ENCODE assay signal across 9 cellular contexts in genomic region chr1:199272690-199273089, GRCh38.
DNase-seq lines count a peak whose midpoint lies in the region; ATAC-seq, FAIRE-seq and TF ChIP-seq lines count a peak whose summit lies in the region.
"Had no signal": no experiment of that assay in that cellular context is flagged by ENCODE, and none has a peak within 500 bp of the region (broad histone marks: within the 10 kb centered on the region; RNA-seq: fewer than 3 reads in every experiment).

No MANE protein-coding gene starts in this region.

- TF ChIP-seq EP300 in ovary (IDR thresholded peaks at IDR 0.05), result no peak

- H3K4me1 Mint-ChIP-seq in astrocyte (ENCODE audit: low read depth, unreplicated experiment), result peaks cover 35% of the 10 kb centered on the region
- no peaks in the 10 kb centered on the region for H3K4me1 Mint-ChIP-seq in activated T-helper 1 cell treated with anti-CD3 and anti-CD28 coated beads, Interleukin-12 subunit alpha, Interleukin-12 subunit beta, Interleukin-2, Interleukin-4 antibody, amounts not matched to agents 30 ng/mL and 10 ng/mL and 1 ng/mL, durations not matched to agents 14 hours and 24 hours and 36 hours (ENCODE audit: low read depth)

- peak; percentile 79 for FAIRE-seq in astrocyte (lab: Jason Lieb, UNC)

- peaks cover 10% of the 10 kb centered on the region for H3K4me1 ChIP-seq in left ventricle myocardium inferior
- peaks cover 26% of the 10 kb centered on the region for H3K4me1 ChIP-seq in astrocyte (ENCODE audit: insufficient read depth, low read length)
- peaks cover 1% of the 10 kb centered on the region for H3K4me1 ChIP-seq in ovary (ENCODE audit: insufficient read depth)

- DNase-seq in left cardiac atrium, result peak; percentile 24
- DNase-seq in left ventricle myocardium inferior, result no peak
- peak; percentile 98 for DNase-seq in astrocyte (ENCODE audit: low read depth)
- peak; percentile 12 for DNase-seq in mucosa of gallbladder (ENCODE audit: low spot score)
- no peak for DNase-seq in activated T-helper 1 cell treated with anti-CD3 and anti-CD28 coated beads, Interleukin-12 subunit alpha, Interleukin-12 subunit beta, Interleukin-2, Interleukin-4 antibody, amounts not matched to agents 30 ng/mL and 10 ng/mL and 1 ng/mL, durations not matched to agents 14 hours and 24 hours and 36 hours (ENCODE audit: low spot score)
- DNase-seq in NCI-H146 (lab: John Stamatoyannopoulos, UW), result no peak
- no peak for DNase-seq in ovary

- H3K27ac ChIP-seq in left ventricle myocardium inferior (replicated peaks) (no peak overlapping the region), astrocyte (ENCODE audit: low read depth, low read length) (peak overlapping the region; percentile 86), ovary (no peak overlapping the region)

- TF ChIP-seq POLR2A in ovary (IDR thresholded peaks at IDR 0.05), result no peak

- 2 to 14% (median 6%) methylated on average over 3 of the region's 3 CpGs for WGBS in ovary, 3 donors

- H3K4me3 ChIP-seq in left ventricle myocardium inferior (no peak overlapping the region), astrocyte (ENCODE audit: insufficient read depth, low read depth, low read length) (peak overlapping the region; percentile 2), ovary (no peak overlapping the region)

- ATAC-seq in left cardiac atrium (peak; percentile 76 to 83), HG03175 (IDR thresholded peaks at IDR 0.05; ENCODE audit: unreplicated experiment) (peak; percentile 87)

- H3K36me3 ChIP-seq in left ventricle myocardium inferior (no peaks in the 10 kb centered on the region), astrocyte (ENCODE audit: insufficient read depth, low read length) (no peaks in the 10 kb centered on the region), ovary (no peaks in the 10 kb centered on the region)

- H3K79me2 ChIP-seq in astrocyte (ENCODE audit: insufficient read depth, low read length), result no peaks in the 10 kb centered on the region

- TF ChIP-seq CTCF in left ventricle myocardium inferior (IDR thresholded peaks at IDR 0.05; ENCODE audit: borderline replicate concordance), result no peak
- no peak for TF ChIP-seq CTCF in astrocyte (IDR thresholded peaks at IDR 0.05; ENCODE audit: insufficient read depth, low read depth, low read length)
- TF ChIP-seq CTCF in ovary (IDR thresholded peaks at IDR 0.05), result no peak

- H3K27me3 Mint-ChIP-seq in astrocyte (ENCODE audit: low read depth, unreplicated experiment), result no peaks in the 10 kb centered on the region
- H3K27me3 Mint-ChIP-seq in activated T-helper 1 cell treated with anti-CD3 and anti-CD28 coated beads, Interleukin-12 subunit alpha, Interleukin-12 subunit beta, Interleukin-2, Interleukin-4 antibody, amounts not matched to agents 30 ng/mL and 10 ng/mL and 1 ng/mL, durations not matched to agents 14 hours and 24 hours and 36 hours (ENCODE audit: insufficient read depth), result peaks cover 2% of the 10 kb centered on the region

- intact Hi-C loops in left cardiac atrium (cut with DNase I) (no loop called here), left ventricle myocardium inferior (cut with micrococcal nuclease) (no loop called here), ovary (cut with DNase I) (no loop called here)
- intact Hi-C loops in activated T-helper 1 cell treated with anti-CD3 and anti-CD28 coated beads, Interleukin-12 subunit alpha, Interleukin-12 subunit beta, Interleukin-2, Interleukin-4 antibody, amounts not matched to agents 30 ng/mL and 10 ng/mL and 1 ng/mL, durations not matched to agents 14 hours and 24 hours and 36 hours (cut with micrococcal nuclease), result no loop called here

- H3K4me2 ChIP-seq in astrocyte (ENCODE audit: low read length), result peak overlapping the region; percentile 67

- H2AFZ ChIP-seq in astrocyte (ENCODE audit: low read depth, low read length), result no peak overlapping the region

- peak overlapping the region; percentile 51 for H3K9ac ChIP-seq in astrocyte (ENCODE audit: low read length)

- peak overlapping the region; percentile 98 for H3K27ac Mint-ChIP-seq in astrocyte (ENCODE audit: unreplicated experiment)
- no peak overlapping the region for H3K27ac Mint-ChIP-seq in activated T-helper 1 cell treated with anti-CD3 and anti-CD28 coated beads, Interleukin-12 subunit alpha, Interleukin-12 subunit beta, Interleukin-2, Interleukin-4 antibody, amounts not matched to agents 30 ng/mL and 10 ng/mL and 1 ng/mL, durations not matched to agents 14 hours and 24 hours and 36 hours
- H3K27ac Mint-ChIP-seq: activated naive CD4-positive, alpha-beta T cell treated with anti-CD3 and anti-CD28 coated beads, Interleukin-2, amount 50 U/mL, for 72 hours had no signal

- no peaks in the 10 kb centered on the region for H3K9me3 Mint-ChIP-seq in astrocyte (ENCODE audit: unreplicated experiment)
- H3K9me3 Mint-ChIP-seq in activated T-helper 1 cell treated with anti-CD3 and anti-CD28 coated beads, Interleukin-12 subunit alpha, Interleukin-12 subunit beta, Interleukin-2, Interleukin-4 antibody, amounts not matched to agents 30 ng/mL and 10 ng/mL and 1 ng/mL, durations not matched to agents 14 hours and 24 hours and 36 hours, result peaks cover 6% of the 10 kb centered on the region

- peak overlapping the region; percentile 70 for H3K4me3 Mint-ChIP-seq in astrocyte (ENCODE audit: unreplicated experiment)
- no peak overlapping the region for H3K4me3 Mint-ChIP-seq in activated T-helper 1 cell treated with anti-CD3 and anti-CD28 coated beads, Interleukin-12 subunit alpha, Interleukin-12 subunit beta, Interleukin-2, Interleukin-4 antibody, amounts not matched to agents 30 ng/mL and 10 ng/mL and 1 ng/mL, durations not matched to agents 14 hours and 24 hours and 36 hours

- H3K9me3 ChIP-seq in left ventricle myocardium inferior (replicated peaks) (no peaks in the 10 kb centered on the region), astrocyte (ENCODE audit: insufficient read depth, low read depth, low read length) (no peaks in the 10 kb centered on the region), ovary (no peaks in the 10 kb centered on the region)

- no peaks in the 10 kb centered on the region for H3K27me3 ChIP-seq in left ventricle myocardium inferior (ENCODE audit: low read depth)
- H3K27me3 ChIP-seq in astrocyte (ENCODE audit: insufficient read depth, low read length), result no peaks in the 10 kb centered on the region
- no peaks in the 10 kb centered on the region for H3K27me3 ChIP-seq in ovary

- H3K36me3 Mint-ChIP-seq in astrocyte (ENCODE audit: low read depth, unreplicated experiment), result no peaks in the 10 kb centered on the region
- H3K36me3 Mint-ChIP-seq in activated T-helper 1 cell treated with anti-CD3 and anti-CD28 coated beads, Interleukin-12 subunit alpha, Interleukin-12 subunit beta, Interleukin-2, Interleukin-4 antibody, amounts not matched to agents 30 ng/mL and 10 ng/mL and 1 ng/mL, durations not matched to agents 14 hours and 24 hours and 36 hours (ENCODE audit: low read depth), result no peaks in the 10 kb centered on the region
- H3K36me3 Mint-ChIP-seq: activated naive CD4-positive, alpha-beta T cell treated with anti-CD3 and anti-CD28 coated beads, Interleukin-2, amount 50 U/mL, for 72 hours had no signal

- H4K20me1 ChIP-seq in astrocyte (ENCODE audit: insufficient read depth, low read length), result no peaks in the 10 kb centered on the region

Comparison
In these comparisons a context has a peak if more than half of its experiments do, and no peak if none do; other contexts are left out.
1. DNase-seq: peak in left cardiac atrium (single experiment), astrocyte (single experiment) and mucosa of gallbladder (single experiment); none in left ventricle myocardium inferior (single experiment), activated T-helper 1 cell treated with anti-CD3 and anti-CD28 coated beads, Interleukin-12 subunit alpha, Interleukin-12 subunit beta, Interleukin-2, Interleukin-4 antibody, amounts not matched to agents 30 ng/mL and 10 ng/mL and 1 ng/mL, durations not matched to agents 14 hours and 24 hours and 36 hours (single experiment), NCI-H146 (single experiment) and ovary (0 of 5).